22 cellular contexts compared by ENCODE assay signal in genomic region chr16:47705268-47705667, GRCh38.
"Had no signal": no experiment of that assay in that cellular context is flagged by ENCODE, and none has a peak within 500 bp of the region (broad histone marks: within the 10 kb centered on the region; RNA-seq: fewer than 3 reads in every experiment).

No MANE protein-coding gene starts in this region.

- H3K4me1 ChIP-seq: breast epithelium, gastrocnemius medialis, left lung, right atrium auricular region, upper lobe of left lung had no signal

- H3K36me3 ChIP-seq: breast epithelium, left lung, right atrium auricular region, upper lobe of left lung had no signal

- H3K9me3 ChIP-seq: breast epithelium, gastrocnemius medialis, left lung, right atrium auricular region, upper lobe of left lung had no signal

- H3K27ac Mint-ChIP-seq: activated naive CD4-positive, alpha-beta T cell treated with anti-CD3 and anti-CD28 coated beads, Interleukin-2, amount 50 U/mL, for 24 hours; activated T-cell treated with anti-CD3 and anti-CD28 coated beads, Interleukin-2, amount 50 U/mL, for 72 hours; progenitor cell of endocrine pancreas; stimulated activated naive CD8-positive, alpha-beta T cell treated with anti-CD3 and anti-CD28 coated beads, Interleukin-15, amount 100 ng/mL, for 72 hours had no signal

- H3K27ac ChIP-seq: breast epithelium, coronary artery, gastrocnemius medialis, left lung, right atrium auricular region, upper lobe of left lung, VCaP had no signal

- H3K4me3 Mint-ChIP-seq: activated naive CD4-positive, alpha-beta T cell treated with anti-CD3 and anti-CD28 coated beads, Interleukin-2, amount 50 U/mL, for 24 hours; activated T-cell treated with anti-CD3 and anti-CD28 coated beads, Interleukin-2, amount 50 U/mL, for 72 hours; stimulated activated naive CD8-positive, alpha-beta T cell treated with anti-CD3 and anti-CD28 coated beads, Interleukin-15, amount 100 ng/mL, for 72 hours had no signal

- ATAC-seq: activated T-cell treated with anti-CD3 and anti-CD28 coated beads, Interleukin-2, amount 50 U/mL, for 72 hours; left lung; stimulated activated naive CD8-positive, alpha-beta T cell treated with anti-CD3 and anti-CD28 coated beads, Interleukin-15, amount 100 ng/mL, for 72 hours had no signal

- H3K27me3 ChIP-seq: breast epithelium, gastrocnemius medialis, left lung, right atrium auricular region, upper lobe of left lung had no signal

- H3K27me3 Mint-ChIP-seq: activated naive CD4-positive, alpha-beta T cell treated with anti-CD3 and anti-CD28 coated beads, Interleukin-2, amount 50 U/mL, for 24 hours; progenitor cell of endocrine pancreas; stimulated activated naive CD8-positive, alpha-beta T cell treated with anti-CD3 and anti-CD28 coated beads, Interleukin-15, amount 100 ng/mL, for 72 hours had no signal

- H3K4me3 ChIP-seq: breast epithelium, coronary artery, gastrocnemius medialis, left lung, right atrium auricular region, upper lobe of left lung had no signal

- DNase-seq: activated CD4-positive, alpha-beta T cell treated with anti-CD3 and anti-CD28 coated beads for 1 hour; activated CD4-positive, alpha-beta T cell treated with anti-CD3 and anti-CD28 coated beads, Interleukin-2, amount 50 U/mL, for 4 hours; activated effector memory CD4-positive, alpha-beta T cell treated with anti-CD3 and anti-CD28 coated beads, Interleukin-2, amount 50 U/mL, for 16 hours; activated T-cell treated with anti-CD3 and anti-CD28 coated beads, Interleukin-2, amount 50 U/mL, for 72 hours; gastrocnemius medialis; head of caudate nucleus; kidney; left lung; mammary epithelial cell; small intestine; stimulated activated CD4-positive, alpha-beta T cell treated with anti-CD3 and anti-CD28 coated beads, Interleukin-15, amount 100 ng/mL, for 24 hours; stimulated activated CD4-positive, alpha-beta T cell treated with anti-CD3 and anti-CD28 coated beads, Interleukin-2, amount 100 ng/mL, for 48 hours; stimulated activated naive CD8-positive, alpha-beta T cell treated with anti-CD3 and anti-CD28 coated beads, Interleukin-15, amount 100 ng/mL, for 72 hours; T-helper 2 cell; upper lobe of left lung had no signal

- H3K4me1 Mint-ChIP-seq: activated naive CD4-positive, alpha-beta T cell treated with anti-CD3 and anti-CD28 coated beads, Interleukin-2, amount 50 U/mL, for 24 hours; stimulated activated naive CD8-positive, alpha-beta T cell treated with anti-CD3 and anti-CD28 coated beads, Interleukin-15, amount 100 ng/mL, for 72 hours had no signal

- FAIRE-seq: astrocyte, kidney, small intestine had no signal
